ENCODE assay signal across 13 cellular contexts in the genomic region with DNA sequence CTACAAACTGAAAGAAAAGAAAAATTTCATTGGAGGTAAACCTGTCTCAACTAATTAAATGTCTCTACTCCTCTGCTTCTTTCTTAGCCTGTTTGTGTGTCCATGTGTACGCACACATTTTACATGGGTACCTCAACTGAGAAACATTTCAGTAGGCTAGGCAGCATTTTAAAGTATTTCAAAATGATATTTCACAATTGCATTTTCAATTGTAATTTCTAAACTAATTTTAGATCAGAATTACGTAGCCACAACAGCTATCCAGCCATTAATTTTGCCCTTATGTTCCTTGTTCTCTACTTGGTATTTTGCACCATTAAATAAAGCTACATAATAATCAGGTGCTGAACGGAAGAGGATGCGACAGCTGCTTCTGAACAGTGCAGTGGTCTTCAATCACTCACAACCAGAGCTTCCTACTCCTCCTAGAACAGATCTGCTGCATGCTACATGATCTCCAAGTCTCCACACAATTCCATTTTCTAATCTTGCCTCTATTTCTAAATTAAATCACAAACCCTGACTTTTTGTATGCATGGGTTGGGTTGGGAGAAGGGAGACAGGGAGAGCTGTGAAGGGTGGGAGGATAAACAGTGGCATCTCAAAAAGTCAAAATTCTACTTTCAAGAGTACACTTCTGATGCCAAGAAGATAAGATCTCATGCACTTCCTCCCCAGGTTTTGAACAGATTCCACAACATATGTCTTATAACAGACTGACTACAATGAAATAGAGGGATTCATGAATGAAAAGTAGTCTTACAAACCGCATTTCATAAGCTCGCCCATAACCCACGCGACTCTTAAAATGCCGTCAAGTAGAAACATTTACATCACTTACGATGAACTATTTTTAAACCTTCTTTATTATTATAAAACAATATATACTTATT. TPM values are rescaled to one million over a fixed set of nuclear protein-coding genes. Genes with fewer than 3 reads are reported as not detected.
DNase-seq lines count a peak whose midpoint lies in the region; ATAC-seq and TF ChIP-seq lines count a peak whose summit lies in the region.
"Had no signal": no experiment of that assay in that cellular context is flagged by ENCODE, and none has a peak within 500 bp of the region (broad histone marks: within the 10 kb centered on the region; RNA-seq: fewer than 3 reads in every experiment).

No MANE protein-coding gene starts in this region.

- H3K36me3 ChIP-seq in left ventricle myocardium inferior = no peaks in the 10 kb centered on the region
- no peaks in the 10 kb centered on the region for H3K36me3 ChIP-seq in upper lobe of right lung
- H3K36me3 ChIP-seq: brain microvascular endothelial cell had no signal

- peak overlapping the region; percentile 92 for H3K27ac Mint-ChIP-seq in activated T-helper 17 cell treated with anti-CD3 and anti-CD28 coated beads, Interleukin-2, amount 50 U/mL, for 72 hours
- H3K27ac Mint-ChIP-seq in mesothelial cell of epicardium = peak overlapping the region; percentile 59
- H3K27ac Mint-ChIP-seq: progenitor cell of endocrine pancreas had no signal

- no peaks in the 10 kb centered on the region for H3K27me3 Mint-ChIP-seq in activated T-helper 17 cell treated with anti-CD3 and anti-CD28 coated beads, Interleukin-2, amount 50 U/mL, for 72 hours
- no peaks in the 10 kb centered on the region for H3K27me3 Mint-ChIP-seq in mesothelial cell of epicardium (ENCODE audit: low read depth)
- H3K27me3 Mint-ChIP-seq: progenitor cell of endocrine pancreas had no signal

- H3K4me1 Mint-ChIP-seq in activated T-helper 17 cell treated with anti-CD3 and anti-CD28 coated beads, Interleukin-2, amount 50 U/mL, for 72 hours = peaks cover 51% of the 10 kb centered on the region
- peaks cover 47% of the 10 kb centered on the region for H3K4me1 Mint-ChIP-seq in mesothelial cell of epicardium

- TF ChIP-seq CTCF in left ventricle myocardium inferior (IDR thresholded peaks at IDR 0.05; ENCODE audit: borderline replicate concordance) = no peak
- no peak for TF ChIP-seq CTCF in mesothelial cell of epicardium (IDR thresholded peaks at IDR 0.05; ENCODE audit: unreplicated experiment)
- TF ChIP-seq CTCF in upper lobe of right lung (IDR thresholded peaks at IDR 0.05) = no peak

- H3K4me3 Mint-ChIP-seq in activated T-helper 17 cell treated with anti-CD3 and anti-CD28 coated beads, Interleukin-2, amount 50 U/mL, for 72 hours = peak overlapping the region; percentile 60
- H3K4me3 Mint-ChIP-seq in mesothelial cell of epicardium = no peak overlapping the region

- H3K4me1 ChIP-seq in left ventricle myocardium inferior (peaks cover 71% of the 10 kb centered on the region), upper lobe of right lung (peaks cover 54% of the 10 kb centered on the region)

- DNase-seq in left ventricle myocardium inferior (no peak), left ventricle myocardium superior (no peak), mesothelial cell of epicardium (ENCODE audit: low spot score in 2 of 2, unreplicated experiment in 2 of 2) (no peak), upper lobe of right lung (no peak), posterior vena cava (ENCODE audit: low spot score) (no peak), OCI-M1 (lab: John Stamatoyannopoulos, UW) (no peak)
- DNase-seq: brain microvascular endothelial cell, left colon, NCI-H2107 had no signal

- peak overlapping the region; percentile 87 for H3K27ac ChIP-seq in left ventricle myocardium inferior (replicated peaks)
- H3K27ac ChIP-seq in upper lobe of right lung = peak overlapping the region; percentile 55
- H3K27ac ChIP-seq: brain microvascular endothelial cell had no signal

- H3K9me3 Mint-ChIP-seq in activated T-helper 17 cell treated with anti-CD3 and anti-CD28 coated beads, Interleukin-2, amount 50 U/mL, for 72 hours = no peaks in the 10 kb centered on the region
- no peaks in the 10 kb centered on the region for H3K9me3 Mint-ChIP-seq in mesothelial cell of epicardium

- intact Hi-C loops in left ventricle myocardium inferior (cut with micrococcal nuclease) (no loop called here), left ventricle myocardium superior (cut with micrococcal nuclease) (no loop called here), upper lobe of right lung (cut with DNase I) (no loop called here), posterior vena cava (cut with DNase I) (loop anchor here in 1 of 2 donors (5.0 kb wide), 1 partner anchor 58 kb away; a partner anchor contains a TSS)

- H3K9me3 ChIP-seq in left ventricle myocardium inferior (replicated peaks) (no peaks in the 10 kb centered on the region), upper lobe of right lung (no peaks in the 10 kb centered on the region)

- no peaks in the 10 kb centered on the region for H3K27me3 ChIP-seq in left ventricle myocardium inferior (ENCODE audit: low read depth)
- no peaks in the 10 kb centered on the region for H3K27me3 ChIP-seq in upper lobe of right lung
- H3K27me3 ChIP-seq: brain microvascular endothelial cell had no signal

- H3K36me3 Mint-ChIP-seq in activated T-helper 17 cell treated with anti-CD3 and anti-CD28 coated beads, Interleukin-2, amount 50 U/mL, for 72 hours (ENCODE audit: low read depth) = peaks cover 58% of the 10 kb centered on the region
- no peaks in the 10 kb centered on the region for H3K36me3 Mint-ChIP-seq in mesothelial cell of epicardium

- ATAC-seq in left ventricle myocardium superior = no peak
- no peak for ATAC-seq in activated T-helper 17 cell treated with anti-CD3 and anti-CD28 coated beads, Interleukin-2, amount 50 U/mL, for 72 hours (replicated peaks)
- no peak for ATAC-seq in upper lobe of right lung
- ATAC-seq in GM18498 (IDR thresholded peaks at IDR 0.05; ENCODE audit: unreplicated experiment) = no peak
- ATAC-seq: GM12878, left colon had no signal

- H3K4me3 ChIP-seq in left ventricle myocardium inferior = peak overlapping the region; percentile 32
- H3K4me3 ChIP-seq in upper lobe of right lung = peak overlapping the region; percentile 15
- H3K4me3 ChIP-seq: GM12878 had no signal

RNA-seq across cellular contexts. Expression of a gene that starts 57.4 kb away (rescaled TPM):
- total RNA-seq in left ventricle myocardium inferior (15.1 TPM), left ventricle myocardium superior (11.7 TPM), mesothelial cell of epicardium (65.1 to 71.6 TPM (median 69.3 TPM) in 3 replicates), upper lobe of right lung (40.6 TPM), posterior vena cava (10 to 100 TPM; 48.6 to 57.3 TPM)
- total RNA-seq in activated T-helper 17 cell treated with anti-CD3 and anti-CD28 coated beads, Interleukin-2, amount 50 U/mL, for 72 hours = 100 to 1,000 TPM in 1 of 2 donors, 10 to 100 TPM in 1; 47.4 to 114 TPM
